28 cellular contexts compared by ENCODE assay signal in the genomic region with DNA sequence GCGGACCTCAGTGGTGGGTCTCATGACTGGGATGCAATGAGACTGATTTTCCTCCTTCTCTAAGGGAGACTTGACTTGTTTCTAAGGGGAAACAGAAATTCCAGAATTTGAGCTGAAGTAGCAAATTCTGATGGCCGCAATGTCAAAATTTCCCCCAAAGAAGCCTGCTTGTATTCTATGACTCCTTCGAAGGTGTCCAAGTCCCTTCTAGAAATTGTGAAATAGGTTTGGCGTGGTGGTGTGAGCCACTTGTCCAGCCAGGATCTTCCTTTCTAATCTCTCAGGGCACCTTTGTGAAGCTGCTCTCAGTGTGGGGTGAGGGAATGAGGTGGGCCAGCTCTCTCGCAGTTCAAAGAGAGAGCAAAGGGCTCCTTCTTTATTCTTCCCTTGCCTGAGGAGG. TPM values are rescaled to one million over a fixed set of nuclear protein-coding genes. Genes with fewer than 3 reads are reported as not detected.
"Had no signal": no experiment of that assay in that cellular context is flagged by ENCODE, and none has a peak within 500 bp of the region (broad histone marks: within the 10 kb centered on the region; RNA-seq: fewer than 3 reads in every experiment).

No MANE protein-coding gene starts in this region.

- H3K9me3 ChIP-seq: ascending aorta had no signal

- H3K27me3 ChIP-seq: ascending aorta had no signal

- H3K4me3 ChIP-seq: ascending aorta, cardiac muscle cell had no signal

- FAIRE-seq: TTC549 had no signal

- H3K4me1 ChIP-seq: ascending aorta had no signal

- ATAC-seq: activated CD4-positive, alpha-beta T cell treated with anti-CD3 and anti-CD28 coated beads for 36 hours; activated CD4-positive, CD25-positive, alpha-beta regulatory T cell treated with anti-CD3 and anti-CD28 coated beads, Interleukin-2, amount 50 U/mL, for 24 hours; activated CD8-positive, alpha-beta memory T cell treated with anti-CD3 and anti-CD28 coated beads, Interleukin-2, amount 10 ng/mL, durations not matched to agents 7 days and 5 days; activated CD8-positive, alpha-beta T cell treated with anti-CD3 and anti-CD28 coated beads, Interleukin-2, amount 10 ng/mL, durations not matched to agents 7 days and 5 days; activated naive CD8-positive, alpha-beta T cell treated with anti-CD3 and anti-CD28 coated beads, Interleukin-2, amount 50 U/mL, for 24 hours; T-helper 17 cell; WTC11 had no signal

- H3K27ac ChIP-seq: ascending aorta, cardiac muscle cell, WERI-Rb-1 had no signal

- H3K36me3 ChIP-seq: ascending aorta, cardiac muscle cell, WERI-Rb-1 had no signal

- DNase-seq: activated CD4-positive, alpha-beta memory T cell treated with anti-CD3 and anti-CD28 coated beads, Interleukin-2, amount 10 ng/mL, durations not matched to agents 7 days and 5 days; activated CD4-positive, alpha-beta T cell treated with anti-CD3 and anti-CD28 coated beads for 1 hour; activated CD4-positive, alpha-beta T cell treated with anti-CD3 and anti-CD28 coated beads for 36 hours; activated CD4-positive, alpha-beta T cell treated with anti-CD3 and anti-CD28 coated beads for 48 hours; activated CD4-positive, alpha-beta T cell treated with anti-CD3 and anti-CD28 coated beads, Interleukin-2, amount 10 ng/mL, durations not matched to agents 7 days and 5 days; activated CD4-positive, alpha-beta T cell treated with anti-CD3 and anti-CD28 coated beads, Interleukin-2, amount 50 U/mL, for 48 hours; activated CD4-positive, CD25-positive, alpha-beta regulatory T cell; activated CD8-positive, alpha-beta memory T cell treated with anti-CD3 and anti-CD28 coated beads for 24 hours; activated CD8-positive, alpha-beta memory T cell treated with anti-CD3 and anti-CD28 coated beads, Interleukin-2, amount 10 ng/mL, durations not matched to agents 7 days and 5 days; activated CD8-positive, alpha-beta memory T cell treated with anti-CD3 and anti-CD28 coated beads, Interleukin-2, amount 50 U/mL, for 48 hours; activated CD8-positive, alpha-beta T cell treated with anti-CD3 and anti-CD28 coated beads, Interleukin-2, amount 10 ng/mL, durations not matched to agents 7 days and 5 days; activated effector memory CD4-positive, alpha-beta T cell treated with Interleukin-2 at 50 U/mL for 16 hours; activated gamma-delta T cell; activated naive CD4-positive, alpha-beta T cell treated with anti-CD3 and anti-CD28 coated beads, Interleukin-2, amount 10 ng/mL, durations not matched to agents 7 days and 5 days; activated naive CD4-positive, alpha-beta T cell treated with Interleukin-2 at 50 U/mL for 16 hours; activated naive CD8-positive, alpha-beta T cell treated with anti-CD3 and anti-CD28 coated beads, Interleukin-2, amount 10 ng/mL, durations not matched to agents 7 days and 5 days; activated naive CD8-positive, alpha-beta T cell treated with anti-CD3 and anti-CD28 coated beads, Interleukin-2, amount 50 U/mL, for 24 hours; activated T-cell treated with anti-CD3 and anti-CD28 coated beads, Interleukin-2, amount 50 U/mL, for 24 hours; activated T-cell treated with anti-CD3 and anti-CD28 coated beads, Interleukin-2, amount 50 U/mL, for 48 hours; cerebellar nuclear complex; WERI-Rb-1 had no signal

RNA-seq across cellular contexts. Expression of gene CLIC6, which starts 19.9 kb away (rescaled TPM):
- total RNA-seq: activated CD4-positive, alpha-beta T cell treated with anti-CD3 and anti-CD28 coated beads, Interleukin-2, amount 10 ng/mL, durations not matched to agents 7 days and 5 days; bronchial epithelial cell; cardiac muscle cell had no signal
- polyA plus RNA-seq: cardiac muscle cell had no signal
